1 cellular context compared by ENCODE assay signal in the genomic region with DNA sequence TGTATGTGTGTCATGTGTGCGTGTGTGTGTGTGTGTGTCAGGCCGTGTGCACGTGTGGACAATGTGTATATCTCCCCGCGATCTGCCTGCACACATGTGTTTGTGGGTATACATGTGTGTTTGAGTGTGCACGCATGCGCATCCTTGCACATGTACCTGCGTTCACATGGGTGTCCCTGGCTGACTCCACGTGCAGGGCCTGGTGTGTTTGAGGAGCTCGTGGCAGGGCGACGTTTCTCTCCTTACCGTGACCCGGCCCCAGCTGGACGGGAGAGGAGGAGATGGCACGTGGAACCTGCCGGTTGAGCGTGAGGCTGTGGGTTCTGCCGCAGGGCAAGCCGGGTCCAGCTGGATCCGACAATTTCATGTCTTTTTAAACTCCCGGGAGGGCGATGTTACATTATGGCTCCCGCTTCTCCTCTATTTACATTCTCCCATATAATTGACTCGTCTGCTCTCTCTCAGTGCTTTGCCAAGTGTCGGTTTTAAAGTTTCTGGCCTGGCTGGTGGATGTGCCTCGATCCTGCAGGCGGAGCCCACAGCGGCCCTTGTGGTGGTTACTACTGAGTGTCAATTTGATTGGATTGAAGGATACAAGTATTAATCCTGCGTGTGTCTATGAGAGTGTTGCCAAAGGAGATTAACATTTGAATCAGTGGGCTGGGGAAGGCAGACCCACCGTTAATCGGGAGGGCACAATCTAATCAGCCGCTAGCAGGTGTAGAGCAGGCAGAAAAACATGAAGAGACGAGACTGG.
A peak's percentile ranks its signal among the peaks of the same experiment; 100 is the strongest.
TF ChIP-seq lines count a peak whose summit lies in the region.

No MANE protein-coding gene starts in this region.

TF ChIP-seq in HepG2, 621 proteins besides CTCF, POLR2A, EP300 and RAD21:
- TF ChIP-seq EZH2 (conservative IDR thresholded peaks at IDR 0.05; ENCODE audit: low read depth, low read length) (0 out of 2 replicates have a peak, but pooled peaks have one; percentile 42), AGO2 (optimal IDR thresholded peaks at IDR 0.05; ENCODE audit: low read depth, low read length) (no peak)
- TF ChIP-seq, protein P1, sequence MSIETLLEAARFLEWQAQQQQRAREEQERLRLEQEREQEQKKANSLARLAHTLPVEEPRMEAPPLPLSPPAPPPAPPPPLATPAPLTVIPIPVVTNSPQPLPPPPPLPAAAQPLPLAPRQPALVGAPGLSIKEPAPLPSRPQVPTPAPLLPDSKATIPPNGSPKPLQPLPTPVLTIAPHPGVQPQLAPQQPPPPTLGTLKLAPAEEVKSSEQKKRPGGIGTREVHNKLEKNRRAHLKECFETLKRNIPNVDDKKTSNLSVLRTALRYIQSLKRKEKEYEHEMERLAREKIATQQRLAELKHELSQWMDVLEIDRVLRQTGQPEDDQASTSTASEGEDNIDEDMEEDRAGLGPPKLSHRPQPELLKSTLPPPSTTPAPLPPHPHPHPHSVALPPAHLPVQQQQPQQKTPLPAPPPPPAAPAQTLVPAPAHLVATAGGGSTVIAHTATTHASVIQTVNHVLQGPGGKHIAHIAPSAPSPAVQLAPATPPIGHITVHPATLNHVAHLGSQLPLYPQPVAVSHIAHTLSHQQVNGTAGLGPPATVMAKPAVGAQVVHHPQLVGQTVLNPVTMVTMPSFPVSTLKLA (IDR thresholded peaks at IDR 0.05), result peak; percentile 97
TF ChIP-seq in HepG2: peak in this region for 2.
